2 cellular contexts compared by ENCODE assay signal in the genomic region with DNA sequence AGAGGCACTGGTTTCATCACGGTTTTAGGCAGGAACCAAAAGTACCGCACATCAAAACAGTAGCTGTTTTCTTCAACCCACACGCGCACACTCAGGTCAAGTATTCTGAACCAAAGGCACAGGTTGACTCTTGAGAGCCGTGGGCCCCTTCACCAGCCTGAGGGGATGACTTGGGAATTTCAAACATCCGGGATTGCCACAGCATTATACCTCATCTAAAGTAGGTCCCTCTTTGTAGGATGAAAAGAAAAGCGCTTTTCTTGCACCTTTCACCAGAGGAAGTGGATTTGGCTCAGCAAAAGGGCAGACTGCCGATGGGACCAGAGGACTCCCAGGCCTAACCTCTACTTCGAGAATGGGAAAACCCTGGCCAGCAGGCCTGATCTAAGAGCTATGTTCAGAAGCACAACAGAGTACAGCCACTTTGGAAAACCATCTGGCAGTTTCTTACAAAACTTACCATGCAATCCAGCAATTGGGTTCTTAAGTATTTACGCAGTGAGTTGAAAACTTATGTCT.
TF ChIP-seq lines count a peak whose summit lies in the region.

No MANE protein-coding gene starts in this region.

TF ChIP-seq in GM23338, 12 proteins besides CTCF, POLR2A, EP300 and RAD21 (continued from another document):
- TF ChIP-seq, protein P1, sequence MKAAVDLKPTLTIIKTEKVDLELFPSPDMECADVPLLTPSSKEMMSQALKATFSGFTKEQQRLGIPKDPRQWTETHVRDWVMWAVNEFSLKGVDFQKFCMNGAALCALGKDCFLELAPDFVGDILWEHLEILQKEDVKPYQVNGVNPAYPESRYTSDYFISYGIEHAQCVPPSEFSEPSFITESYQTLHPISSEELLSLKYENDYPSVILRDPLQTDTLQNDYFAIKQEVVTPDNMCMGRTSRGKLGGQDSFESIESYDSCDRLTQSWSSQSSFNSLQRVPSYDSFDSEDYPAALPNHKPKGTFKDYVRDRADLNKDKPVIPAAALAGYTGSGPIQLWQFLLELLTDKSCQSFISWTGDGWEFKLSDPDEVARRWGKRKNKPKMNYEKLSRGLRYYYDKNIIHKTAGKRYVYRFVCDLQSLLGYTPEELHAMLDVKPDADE (IDR thresholded peaks at IDR 0.05), result no peak

TF ChIP-seq in K562, 482 proteins besides CTCF, POLR2A, EP300 and RAD21 (continued from another document):
- peak in 1 of 2 experiments; percentile 84; a peak in 2 of 4 replicates for TF ChIP-seq ZMIZ1 (IDR thresholded peaks at IDR 0.05; ENCODE audit: low read depth in 2 of 2, low read length in 2 of 2)
- no peak for TF ChIP-seq ZNF431 (CRISPR knock-in tag; IDR thresholded peaks at IDR 0.05)
- TF ChIP-seq TCFL5 (CRISPR knock-in tag; conservative IDR thresholded peaks at IDR 0.05), result no peak
TF ChIP-seq in K562: peak in this region for 21.
